ENCODE assay signal across 8 cellular contexts in the genomic region with DNA sequence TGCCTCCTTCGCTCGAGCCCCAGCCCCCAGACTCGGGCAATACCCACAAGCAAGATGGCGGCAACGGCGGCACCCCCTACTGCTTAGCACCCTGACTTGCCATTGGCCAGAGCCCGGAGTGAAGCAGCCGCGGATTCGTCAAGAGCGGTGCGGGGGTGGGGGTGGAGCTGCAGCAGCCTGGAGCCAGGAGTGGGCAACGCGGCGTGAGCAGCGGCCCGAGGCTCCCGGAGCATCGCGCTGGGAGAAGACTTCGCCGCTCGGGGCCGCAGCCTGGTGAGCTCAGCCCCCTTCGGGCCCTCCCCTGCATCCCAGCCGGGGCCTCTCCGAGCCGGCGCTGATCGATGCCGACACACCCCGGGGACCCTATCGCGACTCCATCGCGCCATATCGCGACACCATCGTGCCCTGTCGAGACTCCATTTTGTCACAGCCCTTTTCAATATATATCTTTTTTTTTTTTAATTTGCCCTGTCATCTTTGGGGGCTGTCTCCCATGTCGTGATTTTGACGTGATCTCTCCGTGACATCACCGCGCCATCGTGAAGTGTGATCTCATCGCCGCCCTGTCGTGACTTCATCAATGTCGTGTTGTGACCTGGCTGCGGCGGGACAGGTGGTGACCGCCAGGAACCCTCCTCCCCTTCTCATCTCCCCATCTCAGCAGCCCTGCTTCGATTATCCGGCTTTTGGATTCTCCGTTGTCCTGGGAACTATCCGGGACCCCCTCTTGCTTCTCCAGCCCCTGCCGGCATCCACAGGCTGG. TPM values are rescaled to one million over a fixed set of nuclear protein-coding genes. Genes with fewer than 3 reads are reported as not detected.
DNase-seq lines count a peak whose midpoint lies in the region; FAIRE-seq and TF ChIP-seq lines count a peak whose summit lies in the region.

NCDN (plus strand) TSS at position 189 of the 763 bp plus-strand sequence; CDS start at position 581, 392 bp downstream.

- TF ChIP-seq CTCF in neutrophil (IDR thresholded peaks at IDR 0.05) = peak; percentile 20

- H3K9me3 Mint-ChIP-seq in activated naive CD4-positive, alpha-beta T cell treated with anti-CD3 and anti-CD28 coated beads for 36 hours = no peaks in the 10 kb centered on the region

- no peaks in the 10 kb centered on the region for H3K9me3 ChIP-seq in neutrophil

- intact Hi-C loops in activated naive CD4-positive, alpha-beta T cell treated with anti-CD3 and anti-CD28 coated beads for 36 hours (cut with micrococcal nuclease) = loop anchor here (1.0 to 10.0 kb wide), 8 partner anchors 18 to 760 kb away; partner anchors contain the start of genes PSMB2, SFPQ, SMIM12 and ZMYM4

- peak within 1 kb of the TSS; percentile 97 for H3K27ac ChIP-seq in neutrophil

- H3K4me3 Mint-ChIP-seq in activated naive CD4-positive, alpha-beta T cell treated with anti-CD3 and anti-CD28 coated beads for 36 hours = peak within 1 kb of the TSS; percentile 95

- peak; percentile 10 for FAIRE-seq in frontal cortex (lab: Jason Lieb, UNC)

- POLR2A ChIA-PET in HEK293T (lab: Yijun Ruan, JAX) = interaction anchor here (0.9 to 2.2 kb wide), 7 partner anchors 10 to 212 kb away, joined by 3 to 11 read pairs (median 3); partner anchors contain the start of gene CLSPN

- CTCF ChIA-PET in HEK293T (lab: Yijun Ruan, JAX) = interaction anchor here (1.3 to 1.8 kb wide), 3 partner anchors 11 to 158 kb away, joined by 3 to 4 read pairs (median 4); no protein-coding TSS in a partner anchor
- CTCF ChIA-PET in activated naive CD4-positive, alpha-beta T cell treated with anti-CD3 and anti-CD28 coated beads for 36 hours (lab: Charles Lee) = interaction anchor here (0.6 to 12.3 kb wide), 4 partner anchors 7 to 378 kb away, joined by 4 to 113 read pairs (median 10); no protein-coding TSS in a partner anchor

- peak within 1 kb of the TSS; percentile 92 for H3K27ac Mint-ChIP-seq in activated naive CD4-positive, alpha-beta T cell treated with anti-CD3 and anti-CD28 coated beads for 36 hours

- H3K27me3 ChIP-seq in neutrophil = no peaks in the 10 kb centered on the region

- peaks cover 9% of the 10 kb centered on the region for H3K36me3 ChIP-seq in neutrophil

- peak within 1 kb of the TSS; percentile 84 to 96 for H3K4me3 ChIP-seq in neutrophil (ENCODE audit: low read depth in 1 of 2, low read length in 1 of 2)

- H3K4me1 Mint-ChIP-seq in activated naive CD4-positive, alpha-beta T cell treated with anti-CD3 and anti-CD28 coated beads for 36 hours (ENCODE audit: low read depth) = peaks cover 48% of the 10 kb centered on the region

- DNase-seq in GF-D8 (lab: John Stamatoyannopoulos, UW) = peak; percentile 88
- peak; percentile 93 for DNase-seq in HEK293T (ENCODE audit: extremely low spot score)
- peak; percentile 97 for DNase-seq in NAMALWA (ENCODE audit: low spot score)
- DNase-seq in SK-N-DZ (ENCODE audit: low spot score) = peak; percentile 95
- DNase-seq in activated naive CD4-positive, alpha-beta T cell treated with anti-CD3 and anti-CD28 coated beads for 36 hours = peak; percentile 98
- peak; percentile 91 to 92 for DNase-seq in frontal cortex (ENCODE audit: low spot score in 2 of 2)
- peak; percentile 93 for DNase-seq in superior temporal gyrus (ENCODE audit: extremely low spot score)

- H3K36me3 Mint-ChIP-seq in activated naive CD4-positive, alpha-beta T cell treated with anti-CD3 and anti-CD28 coated beads for 36 hours (ENCODE audit: low read depth) = peaks cover 3% of the 10 kb centered on the region

- H3K4me1 ChIP-seq in neutrophil (ENCODE audit: control insufficient read depth in 1 of 2, insufficient read depth in 1 of 2, low read depth in 1 of 2, low read length in 1 of 2) = peaks cover 43 to 52% of the 10 kb centered on the region in 2 experiments

- no peaks in the 10 kb centered on the region for H3K27me3 Mint-ChIP-seq in activated naive CD4-positive, alpha-beta T cell treated with anti-CD3 and anti-CD28 coated beads for 36 hours (ENCODE audit: low read depth)

TF ChIP-seq in HEK293T, 16 proteins besides CTCF, POLR2A, EP300 and RAD21:
- TF ChIP-seq NFRKB (IDR thresholded peaks at IDR 0.05) = no peak
- no peak for TF ChIP-seq ZNF384 (IDR thresholded peaks at IDR 0.05)
- no peak for TF ChIP-seq TARDBP (IDR thresholded peaks at IDR 0.05)
- 0 out of 2 replicates have a peak, but pooled peaks have one; percentile 26 for TF ChIP-seq L3MBTL2 (conservative IDR thresholded peaks at IDR 0.05)
- TF ChIP-seq ELF4 (IDR thresholded peaks at IDR 0.05) = peak; percentile 79
- TF ChIP-seq HDGF (IDR thresholded peaks at IDR 0.05; ENCODE audit: borderline replicate concordance) = no peak
- no peak for TF ChIP-seq SUZ12 (IDR thresholded peaks at IDR 0.05)
- TF ChIP-seq CTBP1 (IDR thresholded peaks at IDR 0.05; ENCODE audit: borderline replicate concordance) = no peak

RNA-seq across cellular contexts. Expression of gene NCDN, which starts in this region (rescaled TPM):
- polyA plus RNA-seq in SK-N-DZ (2014; cell fraction: cytosol; rRNA removed) = 31.9 and 34.8 TPM in 2 replicates
- 30.2 and 39.1 TPM in 2 replicates for polyA plus RNA-seq in SK-N-DZ (2014; cell fraction: nucleus; rRNA removed)
- total RNA-seq in activated naive CD4-positive, alpha-beta T cell treated with anti-CD3 and anti-CD28 coated beads for 36 hours = 10 to 100 TPM; 12.1 to 13.4 TPM
- 65.6 TPM for total RNA-seq in frontal cortex

Comparison
In these comparisons a context has a peak if more than half of its experiments do, and no peak if none do; other contexts are left out.
1. Peak in every context shown above with its lines: DNase-seq, H3K4me3 ChIP-seq and H3K27ac ChIP-seq.